In the genomic region with DNA sequence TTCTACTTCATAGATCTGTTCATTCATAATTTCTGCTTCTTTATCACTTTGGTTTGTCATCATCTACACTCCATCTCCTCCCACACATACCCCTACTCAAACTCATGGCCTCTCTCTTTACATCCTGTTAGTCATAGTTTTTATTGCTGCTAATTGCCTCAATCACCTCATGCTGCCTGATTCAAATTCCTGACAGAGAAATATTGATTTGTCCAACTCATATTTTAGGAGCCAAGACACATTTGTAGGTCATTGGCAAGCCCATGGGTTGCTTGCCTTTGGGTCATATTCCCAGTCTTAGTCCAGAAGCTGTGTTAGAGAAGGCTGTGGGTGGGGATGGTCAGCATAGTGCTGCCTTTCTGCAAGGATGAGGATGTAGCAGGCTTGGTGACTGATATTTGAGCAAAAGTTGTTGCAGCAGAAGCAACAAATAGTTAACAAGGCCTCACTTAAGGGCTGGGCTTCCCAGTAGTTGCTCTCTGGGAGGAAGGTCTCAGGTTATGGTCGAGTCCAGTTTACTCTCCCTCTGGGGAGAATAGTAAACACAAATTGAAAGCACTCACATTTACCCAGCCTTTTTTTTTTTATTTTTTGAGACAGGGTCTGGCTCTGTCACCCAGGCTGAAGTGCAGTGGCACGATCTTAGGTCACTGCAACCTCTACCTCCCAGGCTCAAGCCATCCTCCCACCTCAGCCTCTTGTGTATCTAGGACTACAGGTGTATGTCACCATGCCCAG, we compare ENCODE assay signal across 1 cellular context.
TF ChIP-seq lines count a peak whose summit lies in the region.

No MANE protein-coding gene starts in this region.

TF ChIP-seq in HCT116, 20 proteins besides CTCF, POLR2A, EP300 and RAD21 (continued from another document):
- TF ChIP-seq, protein P1, sequence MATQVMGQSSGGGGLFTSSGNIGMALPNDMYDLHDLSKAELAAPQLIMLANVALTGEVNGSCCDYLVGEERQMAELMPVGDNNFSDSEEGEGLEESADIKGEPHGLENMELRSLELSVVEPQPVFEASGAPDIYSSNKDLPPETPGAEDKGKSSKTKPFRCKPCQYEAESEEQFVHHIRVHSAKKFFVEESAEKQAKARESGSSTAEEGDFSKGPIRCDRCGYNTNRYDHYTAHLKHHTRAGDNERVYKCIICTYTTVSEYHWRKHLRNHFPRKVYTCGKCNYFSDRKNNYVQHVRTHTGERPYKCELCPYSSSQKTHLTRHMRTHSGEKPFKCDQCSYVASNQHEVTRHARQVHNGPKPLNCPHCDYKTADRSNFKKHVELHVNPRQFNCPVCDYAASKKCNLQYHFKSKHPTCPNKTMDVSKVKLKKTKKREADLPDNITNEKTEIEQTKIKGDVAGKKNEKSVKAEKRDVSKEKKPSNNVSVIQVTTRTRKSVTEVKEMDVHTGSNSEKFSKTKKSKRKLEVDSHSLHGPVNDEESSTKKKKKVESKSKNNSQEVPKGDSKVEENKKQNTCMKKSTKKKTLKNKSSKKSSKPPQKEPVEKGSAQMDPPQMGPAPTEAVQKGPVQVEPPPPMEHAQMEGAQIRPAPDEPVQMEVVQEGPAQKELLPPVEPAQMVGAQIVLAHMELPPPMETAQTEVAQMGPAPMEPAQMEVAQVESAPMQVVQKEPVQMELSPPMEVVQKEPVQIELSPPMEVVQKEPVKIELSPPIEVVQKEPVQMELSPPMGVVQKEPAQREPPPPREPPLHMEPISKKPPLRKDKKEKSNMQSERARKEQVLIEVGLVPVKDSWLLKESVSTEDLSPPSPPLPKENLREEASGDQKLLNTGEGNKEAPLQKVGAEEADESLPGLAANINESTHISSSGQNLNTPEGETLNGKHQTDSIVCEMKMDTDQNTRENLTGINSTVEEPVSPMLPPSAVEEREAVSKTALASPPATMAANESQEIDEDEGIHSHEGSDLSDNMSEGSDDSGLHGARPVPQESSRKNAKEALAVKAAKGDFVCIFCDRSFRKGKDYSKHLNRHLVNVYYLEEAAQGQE (IDR thresholded peaks at IDR 0.05; ENCODE audit: low read depth): no peak
- TF ChIP-seq ELF1 (IDR thresholded peaks at IDR 0.05; ENCODE audit: borderline replicate concordance, low read depth) (no peak), ZFX (IDR thresholded peaks at IDR 0.05) (no peak), CEBPB (IDR thresholded peaks at IDR 0.05; ENCODE audit: low read depth) (peak; percentile 93)
